ENCODE assay signal across 8 cellular contexts in genomic region chr17:76264755-76265623, GRCh38.
DNase-seq lines count a peak whose midpoint lies in the region; ATAC-seq and TF ChIP-seq lines count a peak whose summit lies in the region.

TSS of gene UBALD2 (plus strand) at chr17:76265348. CDS start at chr17:76265506, 158 bp downstream.

- H3K4me1 Mint-ChIP-seq in nephron progenitor cell, result peaks cover 65% of the 10 kb centered on the region
- H3K4me1 Mint-ChIP-seq in stimulated activated naive CD8-positive, alpha-beta T cell treated with anti-CD3 and anti-CD28 coated beads, Interleukin-15, amount 100 ng/mL, for 72 hours, result peaks cover 60% of the 10 kb centered on the region

- peaks cover 34% of the 10 kb centered on the region for H3K4me1 ChIP-seq in ES-I3 (ENCODE audit: insufficient read depth, low read length)
- peaks cover 14% of the 10 kb centered on the region for H3K4me1 ChIP-seq in HAP-1
- H3K4me1 ChIP-seq in MM.1S (ENCODE audit: low read length), result peaks cover 54% of the 10 kb centered on the region

- H3K27ac ChIP-seq in MM.1S (ENCODE audit: low read length), result peak within 1 kb of the TSS; percentile 97

- H3F3A ChIP-seq in MM.1S (ENCODE audit: insufficient read depth, low read length), result peaks cover 44% of the 10 kb centered on the region

- no peaks in the 10 kb centered on the region for H3K36me3 ChIP-seq in ES-I3 (ENCODE audit: insufficient read depth, low read length)
- H3K36me3 ChIP-seq in HAP-1 (replicated peaks), result peaks cover 3% of the 10 kb centered on the region
- 0 out of 2 replicates have a peak, but pooled peaks cover 6% of the 10 kb centered on the region for H3K36me3 ChIP-seq in MM.1S (replicated peaks; ENCODE audit: insufficient read depth, low read length)

- no peaks in the 10 kb centered on the region for H3K9me3 Mint-ChIP-seq in nephron progenitor cell
- no peaks in the 10 kb centered on the region for H3K9me3 Mint-ChIP-seq in stimulated activated naive CD8-positive, alpha-beta T cell treated with anti-CD3 and anti-CD28 coated beads, Interleukin-15, amount 100 ng/mL, for 72 hours

- H3K27me3 Mint-ChIP-seq in nephron progenitor cell (ENCODE audit: low read depth, poor library complexity), result peaks cover 8% of the 10 kb centered on the region
- H3K27me3 Mint-ChIP-seq in stimulated activated naive CD8-positive, alpha-beta T cell treated with anti-CD3 and anti-CD28 coated beads, Interleukin-15, amount 100 ng/mL, for 72 hours, result no peaks in the 10 kb centered on the region

- peaks cover 44% of the 10 kb centered on the region for H3K79me2 ChIP-seq in MM.1S (ENCODE audit: low read length)

- no peak within 1 kb of the TSS for H2AFZ ChIP-seq in MM.1S (ENCODE audit: low read length)

- H3K36me3 Mint-ChIP-seq in nephron progenitor cell (ENCODE audit: low read depth), result peaks cover 15% of the 10 kb centered on the region

- DNase-seq in HAP-1 (ENCODE audit: low spot score in 2 of 2) (peak; percentile 97 to 98), MM.1S (peak; percentile 99), SIG-M5 (lab: John Stamatoyannopoulos, UW) (peak; percentile 99), activated gamma-delta T cell (lab: John Stamatoyannopoulos, UW) (peak; percentile 96), fibroblast of the conjunctiva (ENCODE audit: low read depth) (peak; percentile 99), nephron progenitor cell (peak; percentile 96)
- DNase-seq in stimulated activated naive CD8-positive, alpha-beta T cell treated with anti-CD3 and anti-CD28 coated beads, Interleukin-15, amount 100 ng/mL, for 72 hours, result peak; percentile 100

- H3K27ac Mint-ChIP-seq in nephron progenitor cell, result no peak within 1 kb of the TSS
- peak within 1 kb of the TSS; percentile 99 to 100 for H3K27ac Mint-ChIP-seq in stimulated activated naive CD8-positive, alpha-beta T cell treated with anti-CD3 and anti-CD28 coated beads, Interleukin-15, amount 100 ng/mL, for 72 hours

- in situ Hi-C loops in HAP-1 (cut with MboI; ENCODE audit: low sequenced_read_pairs), result no loop called here

- peak within 1 kb of the TSS; percentile 100 for H3K4me2 ChIP-seq in MM.1S (ENCODE audit: low read depth, low read length)

- H3K4me3 Mint-ChIP-seq in nephron progenitor cell, result peak within 1 kb of the TSS; percentile 89
- peak within 1 kb of the TSS; percentile 93 for H3K4me3 Mint-ChIP-seq in stimulated activated naive CD8-positive, alpha-beta T cell treated with anti-CD3 and anti-CD28 coated beads, Interleukin-15, amount 100 ng/mL, for 72 hours

- no peaks in the 10 kb centered on the region for H3K9me2 ChIP-seq in MM.1S (replicated peaks; ENCODE audit: insufficient read depth, low read length)

- peak within 1 kb of the TSS; percentile 55 for H3K4me3 ChIP-seq in HAP-1
- peak within 1 kb of the TSS; percentile 89 for H3K4me3 ChIP-seq in MM.1S (ENCODE audit: low read length)

- H3K9me3 ChIP-seq in ES-I3 (ENCODE audit: control insufficient read depth, insufficient read depth, low read length), result no peaks in the 10 kb centered on the region
- no peaks in the 10 kb centered on the region; the same call in 1 of the 2 replicates for H3K9me3 ChIP-seq in HAP-1
- no peaks in the 10 kb centered on the region for H3K9me3 ChIP-seq in MM.1S (replicated peaks; ENCODE audit: insufficient read depth, low read length)

- peak; percentile 85 for ATAC-seq in stimulated activated naive CD8-positive, alpha-beta T cell treated with anti-CD3 and anti-CD28 coated beads, Interleukin-15, amount 100 ng/mL, for 72 hours

- H3K9ac ChIP-seq in ES-I3 (ENCODE audit: low read depth, low read length) (peak within 1 kb of the TSS; percentile 66; the same call in 1 of the 2 replicates), MM.1S (ENCODE audit: low read length) (peak within 1 kb of the TSS; percentile 97)

- H4K20me1 ChIP-seq in MM.1S (ENCODE audit: insufficient read depth, low read length), result no peaks in the 10 kb centered on the region

- no peaks in the 10 kb centered on the region for H3K27me3 ChIP-seq in HAP-1 (ENCODE audit: low read depth)
- no peaks in the 10 kb centered on the region for H3K27me3 ChIP-seq in MM.1S (replicated peaks; ENCODE audit: insufficient read depth, low read length)

- TF ChIP-seq CTCF in MM.1S (IDR thresholded peaks at IDR 0.05; ENCODE audit: low read length), result no peak
- no peak for TF ChIP-seq CTCF in nephron progenitor cell (IDR thresholded peaks at IDR 0.05)

Comparison
In these comparisons a context has a peak if more than half of its experiments do, and no peak if none do; other contexts are left out.
1. Peak in every context shown above with its lines: DNase-seq, ATAC-seq, H3K4me3 ChIP-seq and H3K27ac ChIP-seq.